In genomic region chr11:2924381-2924780, GRCh38 we compare ENCODE assay signal across 31 cellular contexts. TPM values are rescaled to one million over a fixed set of nuclear protein-coding genes. Genes with fewer than 3 reads are reported as not detected.
A peak's percentile ranks its signal among the peaks of the same experiment; 100 is the strongest.
DNase-seq lines count a peak whose midpoint lies in the region; ATAC-seq, FAIRE-seq and TF ChIP-seq lines count a peak whose summit lies in the region.
"Had no signal": no experiment of that assay in that cellular context is flagged by ENCODE, and none has a peak within 500 bp of the region (broad histone marks: within the 10 kb centered on the region; RNA-seq: fewer than 3 reads in every experiment).

No MANE protein-coding gene starts in this region.

- peaks cover 10% of the 10 kb centered on the region for H3K4me1 ChIP-seq in HepG2 (ENCODE audit: insufficient read depth, low read length)

- no peak for TF ChIP-seq CTCF in HepG2 (CRISPR knock-in tag; IDR thresholded peaks at IDR 0.05)
- no peak for TF ChIP-seq CTCF in HFFc6 (IDR thresholded peaks at IDR 0.05)

- no peaks in the 10 kb centered on the region for H3K9me3 Mint-ChIP-seq in HFFc6
- H3K9me3 Mint-ChIP-seq: activated CD4-positive, alpha-beta memory T cell treated with anti-CD3 and anti-CD28 coated beads, Interleukin-2, amount 10 ng/mL, durations not matched to agents 7 days and 5 days; CD4-positive, alpha-beta T cell; endodermal cell; stimulated activated effector memory CD8-positive, alpha-beta T cell treated with anti-CD3 and anti-CD28 coated beads, Interleukin-12 subunit alpha, Interleukin-12 subunit beta, amount 100 ng/mL, for 72 hours; WTC11 had no signal

- H3K4me2 ChIP-seq in HepG2 (ENCODE audit: low read depth, low read length): no peak overlapping the region

- POLR2A ChIA-PET in HepG2 (lab: Yijun Ruan, JAX): no interaction called here

- H3K27me3 Mint-ChIP-seq in HFFc6 (ENCODE audit: insufficient read depth): peaks cover 5% of the 10 kb centered on the region

- no TSS peak for BruUV-seq in HepG2 (replicated peaks; lab: Mats Ljungman, UMichigan)

- TF ChIP-seq POLR2A in HepG2 (IDR thresholded peaks at IDR 0.05; ENCODE audit: insufficient read depth in 1 of 2, low read depth in 2 of 2, low read length in 2 of 2): no peak

- no peak overlapping the region for H3K9ac ChIP-seq in HepG2 (ENCODE audit: insufficient read depth, low read depth, low read length)

- DNase-seq in 8988T (peak; percentile 70), H4 (ENCODE audit: low spot score) (peak; percentile 65), T47D (ENCODE audit: low read depth in 1 of 2, low spot score in 1 of 2) (peak; percentile 85), HepG2 (ENCODE audit: low spot score) (no peak), DMS53 treated with DMSO at 0.1 percent for 48 hours (lab: John Stamatoyannopoulos, UW; ENCODE audit: unreplicated experiment) (no peak), COLO829 (ENCODE audit: low spot score) (no peak), NCI-H1105 treated with DMSO at 0.1 percent for 48 hours (lab: John Stamatoyannopoulos, UW) (no peak), HFFc6 (no peak)
- DNase-seq: activated CD4-positive, alpha-beta memory T cell treated with anti-CD3 and anti-CD28 coated beads, Interleukin-2, amount 10 ng/mL, durations not matched to agents 7 days and 5 days; activated effector memory CD4-positive, alpha-beta T cell treated with anti-CD3 and anti-CD28 coated beads, Interleukin-2, amount 50 U/mL, for 16 hours; activated T-cell treated with anti-CD3 and anti-CD28 coated beads for 4 hours; CD4-positive, alpha-beta T cell; DMS79 treated with DMSO at 0.1 percent for 48 hours; endodermal cell; Kasumi-1; midbrain; NCI-H1092; NCI-H2081; OCI-M1; stimulated activated CD4-positive, alpha-beta T cell treated with anti-CD3 and anti-CD28 coated beads, Interleukin-1b, Interleukin-23, amount 100 ng/mL, for 48 hours had no signal

- no peaks in the 10 kb centered on the region for H3K36me3 ChIP-seq in HepG2 (replicated peaks in 1 of 2; ENCODE audit: control insufficient read depth in 1 of 2, insufficient read depth in 2 of 2, low read length in 2 of 2)

- no peaks in the 10 kb centered on the region for H3K79me2 ChIP-seq in HepG2 (ENCODE audit: insufficient read depth, low read length)

- H3K36me3 Mint-ChIP-seq in HFFc6 (ENCODE audit: low read depth): peaks cover 14% of the 10 kb centered on the region; the same call in 1 of the 2 replicates

- no peak overlapping the region for H2AFZ ChIP-seq in HepG2 (ENCODE audit: low read length)

- H3K27ac Mint-ChIP-seq in HFFc6: no peak overlapping the region
- H3K27ac Mint-ChIP-seq: activated CD4-positive, alpha-beta memory T cell treated with anti-CD3 and anti-CD28 coated beads, Interleukin-2, amount 10 ng/mL, durations not matched to agents 7 days and 5 days; CD4-positive, alpha-beta T cell; endodermal cell; progenitor cell of endocrine pancreas; stimulated activated effector memory CD8-positive, alpha-beta T cell treated with anti-CD3 and anti-CD28 coated beads, Interleukin-12 subunit alpha, Interleukin-12 subunit beta, amount 100 ng/mL, for 72 hours; WTC11 had no signal

- ATAC-seq in HepG2: peak; percentile 3; the same call in 2 of the 3 replicates
- ATAC-seq: body of pancreas; stimulated activated effector memory CD8-positive, alpha-beta T cell treated with anti-CD3 and anti-CD28 coated beads, Interleukin-12 subunit alpha, Interleukin-12 subunit beta, amount 100 ng/mL, for 72 hours; WTC11 had no signal

- FAIRE-seq in HepG2 (lab: Jason Lieb, UNC): no peak
- FAIRE-seq: GM12891, GM19239 had no signal

- 0 out of 2 replicates have a peak, but pooled peaks cover 2% of the 10 kb centered on the region for H4K20me1 ChIP-seq in HepG2 (ENCODE audit: insufficient read depth, low read length)

- no peak for TF ChIP-seq EP300 in HepG2 (IDR thresholded peaks at IDR 0.05; ENCODE audit: low read depth in 2 of 2, low read length in 2 of 2)
- no peak for TF ChIP-seq EP300 in HepG2 (CRISPR knock-in tag; IDR thresholded peaks at IDR 0.05; ENCODE audit: borderline replicate concordance)

- WGBS in HepG2 (ENCODE audit: low lambda C conversion rate): 43% methylated on average over 6 of the region's 10 CpGs

- peaks cover 6 to 26% of the 10 kb centered on the region in 2 experiments; a peak in 4 of 5 replicates for H3K27me3 ChIP-seq in HepG2 (ENCODE audit: control insufficient read depth in 1 of 2, insufficient read depth in 2 of 2, low read length in 2 of 2)
- H3K27me3 ChIP-seq: body of pancreas had no signal

- no peak overlapping the region for H3K27ac ChIP-seq in HepG2 (ENCODE audit: extremely low read length, insufficient read depth, low read length)
- H3K27ac ChIP-seq: body of pancreas, coronary artery, SK-N-MC had no signal

- in situ Hi-C loops in T47D (cut with HindIII; ENCODE audit: low pct_unique_long_range_greater_than_20kb, low sequenced_read_pairs) (no loop called here), HepG2 (cut with HindIII; ENCODE audit: extremely low pct_ligation_motif_present, low pct_unique_long_range_greater_than_20kb) (no loop called here)

- no peak overlapping the region for H3K4me3 ChIP-seq in HepG2 (replicated peaks in 1 of 3; ENCODE audit: insufficient read depth in 1 of 3, low read depth in 2 of 3, low read length in 3 of 3)
- H3K4me3 ChIP-seq: body of pancreas, coronary artery, SK-N-MC had no signal

- no peak overlapping the region for H3K4me3 Mint-ChIP-seq in HFFc6
- H3K4me3 Mint-ChIP-seq: activated CD4-positive, alpha-beta memory T cell treated with anti-CD3 and anti-CD28 coated beads, Interleukin-2, amount 10 ng/mL, durations not matched to agents 7 days and 5 days; endodermal cell; stimulated activated effector memory CD8-positive, alpha-beta T cell treated with anti-CD3 and anti-CD28 coated beads, Interleukin-12 subunit alpha, Interleukin-12 subunit beta, amount 100 ng/mL, for 72 hours; WTC11 had no signal

- intact Hi-C loops in HepG2 (cut with micrococcal nuclease; ENCODE audit: unreplicated experiment): no loop called here

- H3K9me3 ChIP-seq in HepG2 (ENCODE audit: low read length): no peaks in the 10 kb centered on the region
- H3K9me3 ChIP-seq: body of pancreas had no signal

- peaks cover 10% of the 10 kb centered on the region for H3K4me1 Mint-ChIP-seq in HFFc6 (ENCODE audit: low read depth)

- no peak for TF ChIP-seq RAD21 in HepG2 (CRISPR knock-in tag; IDR thresholded peaks at IDR 0.05)

- CTCF ChIA-PET in HepG2 (lab: Yijun Ruan, JAX; ENCODE audit: low intra/inter-chr PET ratio, low total read pairs): no interaction called here

RNA-seq across cellular contexts. Expression of gene PHLDA2, which starts 4.8 kb away (rescaled TPM):
- total RNA-seq in H4 (2014; rRNA removed; shearing (Covaris generic)): 11.7 and 15.2 TPM in 2 replicates
- total RNA-seq in HepG2 (2016; rRNA removed; fragmentation: Illumina TruSeq; extraction: Trizol): 0.36 and 0.55 TPM in 2 replicates
- 0.40 TPM in 1 of 2 replicates, not detected in the other for total RNA-seq in HepG2 (2016; cell fraction: cytosol; rRNA removed; fragmentation: Illumina TruSeq; extraction: Trizol; ENCODE audit: low read depth)
- total RNA-seq in HepG2 (2016; cell fraction: insoluble cytoplasmic fraction; rRNA removed; fragmentation: Illumina TruSeq; extraction: Trizol): 0.27 and 0.56 TPM in 2 replicates
- total RNA-seq in HepG2 (2016; cell fraction: membrane; rRNA removed; fragmentation: Illumina TruSeq; extraction: Trizol): 0.31 and 0.65 TPM in 2 replicates
- total RNA-seq in HepG2 (2016; cell fraction: nucleus; rRNA removed; fragmentation: Illumina TruSeq; extraction: Trizol): not detected in 2 replicates
- polyA plus RNA-seq in HepG2 (2011; rRNA removed): 0.78 and 1.5 TPM in 2 replicates
- 2.2 and 3.8 TPM in 2 replicates for polyA plus RNA-seq in HepG2 (2011; cell fraction: cytosol; rRNA removed)
- polyA plus RNA-seq in HepG2 (2011; cell fraction: nucleus; rRNA removed): 3.7 and 3.9 TPM in 2 replicates
- 1.5 and 2.9 TPM in 2 replicates for polyA plus RNA-seq in HepG2 (2012)
- polyA plus RNA-seq in HepG2 (2016; cell fraction: cytosol; fragmentation: Illumina TruSeq; extraction: Trizol; ENCODE audit: low read depth): 1.1 and 1.5 TPM in 2 replicates
- polyA plus RNA-seq in HepG2 (2016; cell fraction: insoluble cytoplasmic fraction; fragmentation: Illumina TruSeq; extraction: Trizol; ENCODE audit: low read depth): 2.2 and 2.4 TPM in 2 replicates
- polyA plus RNA-seq in HepG2 (2016; cell fraction: membrane; fragmentation: Illumina TruSeq; extraction: Trizol; ENCODE audit: low read depth): 1.2 and 1.5 TPM in 2 replicates
- polyA plus RNA-seq in HepG2 (2016; cell fraction: nucleus; fragmentation: Illumina TruSeq; extraction: Trizol; ENCODE audit: insufficient read depth, low read depth): 2.0 and 2.5 TPM in 2 replicates
- polyA minus RNA-seq in HepG2 (2011; rRNA and poly(A)+ RNA removed; ENCODE audit: low replicate concordance): 1.2 and 12.9 TPM in 2 replicates
- polyA minus RNA-seq in HepG2 (2011; cell fraction: cytosol; rRNA and poly(A)+ RNA removed): 0.88 and 1.4 TPM in 2 replicates
- 0.64 and 0.87 TPM in 2 replicates for polyA minus RNA-seq in HepG2 (2011; cell fraction: nucleus; rRNA and poly(A)+ RNA removed)
- 100 to 1,000 TPM; 102 to 149 (median 125) TPM for total RNA-seq in HFFc6 (2021; fragmentation: NEBNext Ultra II Directional; extraction: Animal tissue kit (Norgen Biotek cat#: 25700))
- total RNA-seq: skeletal muscle tissue, temporal lobe had no signal
- polyA plus RNA-seq: neural cell had no signal

RNA-seq across cellular contexts. Expression of gene CDKN1C, which starts 38.8 kb away (rescaled TPM):
- 4.2 and 5.1 TPM in 2 replicates for total RNA-seq in H4 (2014; rRNA removed; shearing (Covaris generic))
- not detected in 2 replicates for total RNA-seq in HepG2 (2016; rRNA removed; fragmentation: Illumina TruSeq; extraction: Trizol)
- total RNA-seq in HepG2 (2016; cell fraction: cytosol; rRNA removed; fragmentation: Illumina TruSeq; extraction: Trizol; ENCODE audit: low read depth): not detected in 2 replicates
- not detected in 2 replicates for total RNA-seq in HepG2 (2016; cell fraction: insoluble cytoplasmic fraction; rRNA removed; fragmentation: Illumina TruSeq; extraction: Trizol)
- not detected in 2 replicates for total RNA-seq in HepG2 (2016; cell fraction: membrane; rRNA removed; fragmentation: Illumina TruSeq; extraction: Trizol)
- not detected in 2 replicates for total RNA-seq in HepG2 (2016; cell fraction: nucleus; rRNA removed; fragmentation: Illumina TruSeq; extraction: Trizol)
- polyA plus RNA-seq in HepG2 (2011; rRNA removed): not detected in 2 replicates
- polyA plus RNA-seq in HepG2 (2011; cell fraction: cytosol; rRNA removed): not detected in 2 replicates
- polyA plus RNA-seq in HepG2 (2011; cell fraction: nucleus; rRNA removed): 0.10 and 0.23 TPM in 2 replicates
- not detected in 2 replicates for polyA plus RNA-seq in HepG2 (2012)
- polyA plus RNA-seq in HepG2 (2016; cell fraction: cytosol; fragmentation: Illumina TruSeq; extraction: Trizol; ENCODE audit: low read depth): not detected in 2 replicates
- not detected in 2 replicates for polyA plus RNA-seq in HepG2 (2016; cell fraction: insoluble cytoplasmic fraction; fragmentation: Illumina TruSeq; extraction: Trizol; ENCODE audit: low read depth)
- not detected in 2 replicates for polyA plus RNA-seq in HepG2 (2016; cell fraction: membrane; fragmentation: Illumina TruSeq; extraction: Trizol; ENCODE audit: low read depth)
- not detected in 2 replicates for polyA plus RNA-seq in HepG2 (2016; cell fraction: nucleus; fragmentation: Illumina TruSeq; extraction: Trizol; ENCODE audit: insufficient read depth, low read depth)
- polyA minus RNA-seq in HepG2 (2011; rRNA and poly(A)+ RNA removed; ENCODE audit: low replicate concordance): 17.4 TPM in 1 of 2 replicates, not detected in the other
- polyA minus RNA-seq in HepG2 (2011; cell fraction: cytosol; rRNA and poly(A)+ RNA removed): 0.30 and 0.70 TPM in 2 replicates
- 0.52 TPM in 1 of 2 replicates, not detected in the other for polyA minus RNA-seq in HepG2 (2011; cell fraction: nucleus; rRNA and poly(A)+ RNA removed)
- total RNA-seq in HFFc6 (2021; fragmentation: NEBNext Ultra II Directional; extraction: Animal tissue kit (Norgen Biotek cat#: 25700)): under 1 TPM in 2 of 6 experiments, not detected in 4; 0.17 to 0.24 TPM

Comparison
In these comparisons a context has a peak if more than half of its experiments do, and no peak if none do; other contexts are left out.
1. DNase-seq: peak in 8988T (single experiment), H4 (single experiment) and T47D (2 of 2); none in HepG2 (single experiment), DMS53 treated with DMSO at 0.1 percent for 48 hours (single experiment), COLO829 (single experiment), NCI-H1105 treated with DMSO at 0.1 percent for 48 hours (single experiment) and HFFc6 (single experiment).